In the genomic region with DNA sequence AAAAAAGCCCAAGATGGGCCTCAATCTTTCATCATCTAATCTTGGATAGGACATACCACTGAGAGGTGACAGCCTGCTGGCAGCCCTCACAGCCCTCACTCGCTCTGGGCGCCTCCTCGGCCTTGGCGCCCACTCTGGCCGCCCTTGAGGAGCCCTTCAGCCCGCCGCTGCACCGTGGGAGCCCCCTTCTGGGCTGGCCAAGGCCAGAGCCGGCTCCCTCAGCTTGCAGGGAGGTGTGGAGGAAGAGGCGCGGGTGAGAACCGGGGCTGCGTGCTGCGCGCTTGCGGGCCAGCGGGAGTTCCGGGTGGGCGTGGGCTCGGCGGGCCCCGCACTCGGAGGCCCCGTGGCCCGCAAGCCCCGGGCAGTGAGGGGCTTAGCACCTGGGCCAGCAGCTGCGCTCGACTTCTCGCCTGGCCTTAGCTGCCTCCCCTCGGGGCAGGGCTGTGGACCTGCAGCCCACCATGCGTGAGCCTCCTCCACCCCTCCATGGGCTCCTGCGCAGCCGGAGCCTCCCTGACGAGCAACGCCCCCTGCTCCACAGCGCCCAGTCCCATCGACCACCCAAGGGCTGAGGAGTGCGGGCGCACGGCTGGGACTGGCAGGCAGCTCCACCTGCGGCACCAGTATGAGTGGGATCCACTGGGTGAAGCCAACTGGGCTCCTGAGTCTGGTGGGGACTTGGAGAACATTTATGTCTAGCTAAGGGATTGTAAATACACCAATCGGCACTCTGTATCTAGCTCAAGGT, we compare ENCODE assay signal across 12 cellular contexts. TPM values are rescaled to one million over a fixed set of nuclear protein-coding genes. Genes with fewer than 3 reads are reported as not detected.
DNase-seq lines count a peak whose midpoint lies in the region; ATAC-seq and TF ChIP-seq lines count a peak whose summit lies in the region.
"Not testable (repeated sequence)": the region's sequence is repeated elsewhere in the genome, so short reads cannot be mapped to it uniquely, and the experiment has no call there.
"Had no signal": no experiment of that assay in that cellular context is flagged by ENCODE, and none has a peak within 500 bp of the region (broad histone marks: within the 10 kb centered on the region; RNA-seq: fewer than 3 reads in every experiment).

No MANE protein-coding gene starts in this region.

- H3K4me1 Mint-ChIP-seq in stimulated activated naive CD8-positive, alpha-beta T cell treated with anti-CD3 and anti-CD28 coated beads, Interleukin-15, amount 100 ng/mL, for 72 hours, result not testable (repeated sequence)

- not testable (repeated sequence) for H3K27me3 ChIP-seq in esophagus squamous epithelium; trophoblast cell (ENCODE audit: insufficient read depth, low read length); testis; transverse colon
- peaks cover 0 to 27% of the 10 kb centered on the region in 2 experiments for H3K27me3 ChIP-seq in mesenchymal stem cell (ENCODE audit: control insufficient read depth in 1 of 2, insufficient read depth in 1 of 2, low read length in 2 of 2)

- peak overlapping the region; percentile 52 to 70 for H3K27ac ChIP-seq in coronary artery
- peak overlapping the region in 3 of 4 donors; percentile 61 to 82 (median 62) for H3K27ac ChIP-seq in esophagus squamous epithelium
- not testable (repeated sequence) for H3K27ac ChIP-seq in mesenchymal stem cell (ENCODE audit: low read length, poor library complexity, severe bottlenecking); trophoblast cell (ENCODE audit: low read depth, low read length); testis
- H3K27ac ChIP-seq in transverse colon, result peak overlapping the region in 3 of 4 donors; percentile 9 to 39 (median 10)

- H3K79me2 ChIP-seq in trophoblast cell (ENCODE audit: control insufficient read depth, insufficient read depth, low read length, poor library complexity), result not testable (repeated sequence)

- TF ChIP-seq POLR2A in esophagus squamous epithelium (IDR thresholded peaks at IDR 0.05); testis (IDR thresholded peaks at IDR 0.05); transverse colon (IDR thresholded peaks at IDR 0.05): not testable (repeated sequence)

- H3K9me3 ChIP-seq in esophagus squamous epithelium; mesenchymal stem cell (ENCODE audit: control insufficient read depth, low read length); trophoblast cell (ENCODE audit: insufficient read depth, low read depth, low read length); testis; transverse colon: not testable (repeated sequence)

- H3K4ac ChIP-seq in mesenchymal stem cell (ENCODE audit: low read depth in 1 of 2, low read length in 2 of 2); trophoblast cell (ENCODE audit: low read depth, low read length): not testable (repeated sequence)

- not testable (repeated sequence) for H2AFZ ChIP-seq in mesenchymal stem cell (ENCODE audit: low read depth, low read length); trophoblast cell (ENCODE audit: insufficient read depth, low read length, poor library complexity)

- H4K91ac ChIP-seq in mesenchymal stem cell (ENCODE audit: low read length); trophoblast cell (ENCODE audit: low read depth, low read length): not testable (repeated sequence)

- H2BK5ac ChIP-seq in mesenchymal stem cell (ENCODE audit: low read depth, low read length, poor library complexity, severe bottlenecking); trophoblast cell (ENCODE audit: low read depth, low read length, poor library complexity): not testable (repeated sequence)

- H2AK5ac ChIP-seq in mesenchymal stem cell (ENCODE audit: low read length, severe bottlenecking), result peak overlapping the region; percentile 51
- not testable (repeated sequence) for H2AK5ac ChIP-seq in trophoblast cell (ENCODE audit: low read length)

- not testable (repeated sequence) for H3K4me2 ChIP-seq in mesenchymal stem cell (ENCODE audit: low read length, poor library complexity, severe bottlenecking); trophoblast cell (ENCODE audit: low read length)

- H3K14ac ChIP-seq in mesenchymal stem cell (ENCODE audit: low read length in 2 of 2), result not testable (repeated sequence)
- peak overlapping the region; percentile 8 for H3K14ac ChIP-seq in trophoblast cell (ENCODE audit: low read length)

- ATAC-seq in stimulated activated naive CD8-positive, alpha-beta T cell treated with anti-CD3 and anti-CD28 coated beads, Interleukin-15, amount 100 ng/mL, for 72 hours, result peak; percentile 42

- H4K12ac ChIP-seq in trophoblast cell (ENCODE audit: low read depth, low read length), result not testable (repeated sequence)

- H2BK15ac ChIP-seq in mesenchymal stem cell (ENCODE audit: low read depth, poor library complexity, severe bottlenecking), result not testable (repeated sequence)

- not testable (repeated sequence) for H3K4me1 ChIP-seq in esophagus squamous epithelium
- peaks cover 10% of the 10 kb centered on the region for H3K4me1 ChIP-seq in mesenchymal stem cell (ENCODE audit: control insufficient read depth, insufficient read depth, low read depth, low read length)
- H3K4me1 ChIP-seq in trophoblast cell (ENCODE audit: control insufficient read depth in 1 of 2, insufficient read depth in 2 of 2, low read length in 2 of 2), result peaks cover 0 to 11% of the 10 kb centered on the region in 2 experiments
- H3K4me1 ChIP-seq in testis, result peaks cover 31% of the 10 kb centered on the region
- H3K4me1 ChIP-seq in transverse colon, result peaks cover 0 to 20% (median 10%) of the 10 kb centered on the region in 4 donors

- WGBS in esophagus squamous epithelium, 2 donors, result no CpG with 5 or more reads among the region's 42 CpGs
- 96% methylated on average over 41 of the region's 42 CpGs for WGBS in mesenchymal stem cell
- no CpG with 5 or more reads among the region's 42 CpGs for WGBS in trophoblast cell (ENCODE audit: extremely low coverage, insufficient coverage, insufficient read length)
- WGBS in testis, 2 donors, result 52 to 57% methylated on average over 14 to 42 of the region's 42 CpGs
- WGBS in transverse colon (ENCODE audit: low coverage in 1 of 2), 2 donors, result 96% methylated on average over 41 of the region's 42 CpGs; no CpG with 5 or more reads in 1 of the 2 donors

- not testable (repeated sequence) for H3K9me3 Mint-ChIP-seq in stimulated activated naive CD8-positive, alpha-beta T cell treated with anti-CD3 and anti-CD28 coated beads, Interleukin-15, amount 100 ng/mL, for 72 hours

- not testable (repeated sequence) for H3K27me3 Mint-ChIP-seq in stimulated activated naive CD8-positive, alpha-beta T cell treated with anti-CD3 and anti-CD28 coated beads, Interleukin-15, amount 100 ng/mL, for 72 hours

- H3K4me3 ChIP-seq in coronary artery; esophagus squamous epithelium; mesenchymal stem cell (ENCODE audit: insufficient read depth in 1 of 2, low read depth in 1 of 2, low read length in 2 of 2); trophoblast cell (ENCODE audit: low read depth, low read length); transverse colon: not testable (repeated sequence)
- peak overlapping the region; percentile 16 to 44 for H3K4me3 ChIP-seq in testis

- not testable (repeated sequence) for TF ChIP-seq EP300 in transverse colon (IDR thresholded peaks at IDR 0.05; ENCODE audit: low read depth)

- not testable (repeated sequence) for H4K8ac ChIP-seq in mesenchymal stem cell (ENCODE audit: low read length); trophoblast cell (ENCODE audit: low read depth, low read length)

- not testable (repeated sequence) for H3K23ac ChIP-seq in mesenchymal stem cell (ENCODE audit: low read length in 2 of 2); trophoblast cell (ENCODE audit: low read length)

- intact Hi-C loops in esophagus squamous epithelium (cut with DNase I); testis (cut with DNase I; ENCODE audit: low total_unique reads); transverse colon (cut with DNase I; ENCODE audit: low total_unique reads): not testable (repeated sequence)

- in situ Hi-C loops in transverse colon (cut with MboI; ENCODE audit: low pct_ligation_motif_present in 1 of 4, low pct_unique_long_range_greater_than_20kb in 1 of 4, low sequenced_read_pairs in 3 of 4), result not testable (repeated sequence)

- H3K9ac ChIP-seq in mesenchymal stem cell (ENCODE audit: low read length); trophoblast cell (ENCODE audit: low read length): not testable (repeated sequence)

- H3K4me3 Mint-ChIP-seq in stimulated activated naive CD8-positive, alpha-beta T cell treated with anti-CD3 and anti-CD28 coated beads, Interleukin-15, amount 100 ng/mL, for 72 hours, result not testable (repeated sequence)

- not testable (repeated sequence) for H2BK12ac ChIP-seq in mesenchymal stem cell (ENCODE audit: low read length in 2 of 2); trophoblast cell (ENCODE audit: low read length)

- H2BK120ac ChIP-seq in mesenchymal stem cell (ENCODE audit: low read depth, low read length); trophoblast cell (ENCODE audit: insufficient read depth, low read length, poor library complexity): not testable (repeated sequence)

- not testable (repeated sequence) for H3K18ac ChIP-seq in mesenchymal stem cell (ENCODE audit: low read depth in 1 of 2, low read length in 2 of 2); trophoblast cell (ENCODE audit: low read length)

- DNase-seq in activated effector memory CD4-positive, alpha-beta T cell treated with anti-CD3 and anti-CD28 coated beads, Interleukin-2, amount 50 U/mL, for 16 hours, result peak; percentile 53
- not testable (repeated sequence) for DNase-seq in coronary artery (ENCODE audit: low spot score); esophagus squamous epithelium (lab: John Stamatoyannopoulos, UW); mesenchymal stem cell; trophoblast cell; stimulated activated naive CD8-positive, alpha-beta T cell treated with anti-CD3 and anti-CD28 coated beads, Interleukin-15, amount 100 ng/mL, for 72 hours; testis; transverse colon

- not testable (repeated sequence) for TF ChIP-seq CTCF in coronary artery (IDR thresholded peaks at IDR 0.05); esophagus squamous epithelium (IDR thresholded peaks at IDR 0.05); testis (IDR thresholded peaks at IDR 0.05); transverse colon (IDR thresholded peaks at IDR 0.05)

- H3K36me3 ChIP-seq in esophagus squamous epithelium; mesenchymal stem cell (ENCODE audit: control insufficient read depth in 1 of 2, insufficient read depth in 2 of 2, low read depth in 1 of 2, low read length in 2 of 2); trophoblast cell (ENCODE audit: control insufficient read depth in 1 of 2, insufficient read depth in 2 of 2, low read length in 2 of 2); testis (ENCODE audit: low read depth, missing control alignments); transverse colon: not testable (repeated sequence)

- H3K79me1 ChIP-seq in mesenchymal stem cell (replicated peaks; ENCODE audit: low read length, poor library complexity, severe bottlenecking), result not testable (repeated sequence)
- peaks cover 11% of the 10 kb centered on the region for H3K79me1 ChIP-seq in trophoblast cell (ENCODE audit: low read length)

- not testable (repeated sequence) for H3K27ac Mint-ChIP-seq in stimulated activated naive CD8-positive, alpha-beta T cell treated with anti-CD3 and anti-CD28 coated beads, Interleukin-15, amount 100 ng/mL, for 72 hours

RNA-seq across cellular contexts. Expression of gene ALDH1B1, which starts 15.0 kb away (rescaled TPM):
- total RNA-seq in esophagus squamous epithelium (10 to 100 TPM in 2 of 4 donors, 1 to 10 TPM in 2; 1.6 to 23.7 (median 7.7) TPM), testis (10 to 100 TPM; 42.4 to 71.7 TPM), transverse colon (10 to 100 TPM; 24.9 to 77.2 (median 27.3) TPM)
- polyA plus RNA-seq in mesenchymal stem cell (2013, experiment 1 of 2), result 10.5 TPM
- 9.8 TPM for polyA plus RNA-seq in mesenchymal stem cell (2013, experiment 2 of 2)
- polyA plus RNA-seq in trophoblast cell (2013), result 9.2 and 9.6 TPM in 2 replicates
- polyA plus RNA-seq in testis (ENCODE audit: insufficient read depth, low read depth, low replicate concordance), result 42.2 TPM

RNA-seq across cellular contexts. Expression of gene IGFBPL1, which starts 46.7 kb away (rescaled TPM):
- total RNA-seq in esophagus squamous epithelium (not detected), testis (10 to 100 TPM; 18.0 to 18.4 TPM), transverse colon (not detected)
- 0.08 TPM for polyA plus RNA-seq in mesenchymal stem cell (2013, experiment 1 of 2)
- not detected for polyA plus RNA-seq in mesenchymal stem cell (2013, experiment 2 of 2)
- polyA plus RNA-seq in trophoblast cell (2013), result 12.2 and 15.6 TPM in 2 replicates
- 5.8 TPM for polyA plus RNA-seq in testis (ENCODE audit: insufficient read depth, low read depth, low replicate concordance)
- total RNA-seq: CD4-positive, alpha-beta T cell; CD8-positive, alpha-beta memory T cell; GM12878 had no signal
- polyA plus RNA-seq: CD14-positive monocyte; CD8-positive, alpha-beta memory T cell had no signal

Comparison
In these comparisons a context has a peak if more than half of its experiments do, and no peak if none do; other contexts are left out.
1. RNA of gene IGFBPL1, which starts 46.7 kb away (total RNA-seq): 18.0 to 18.4 TPM in testis; not detected in transverse colon and not detected in esophagus squamous epithelium; every median in the first group is over 10 times any median in the second.